ENCODE assay signal across 27 cellular contexts in the genomic region with DNA sequence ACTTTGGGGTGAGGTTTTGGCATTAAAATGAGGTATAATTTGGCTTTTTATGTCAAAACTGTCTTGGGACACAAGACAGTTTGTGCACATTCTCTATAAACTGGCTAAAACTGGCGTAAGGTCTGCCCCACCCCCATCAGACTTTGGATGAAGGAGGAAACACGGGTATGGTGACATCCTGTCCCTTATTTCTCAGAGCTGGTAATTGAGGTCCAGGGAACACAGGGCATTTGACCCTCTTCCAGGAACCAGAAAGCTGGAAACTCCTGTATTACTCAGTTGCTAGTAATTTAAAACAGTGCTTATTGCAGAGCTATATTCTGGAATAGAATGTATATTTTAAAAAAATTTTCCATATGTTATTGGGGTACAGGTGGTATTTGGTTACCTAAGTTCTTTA.
"Had no signal": no experiment of that assay in that cellular context is flagged by ENCODE, and none has a peak within 500 bp of the region (broad histone marks: within the 10 kb centered on the region; RNA-seq: fewer than 3 reads in every experiment).

No MANE protein-coding gene starts in this region.

- H3K9me3 ChIP-seq: colonic mucosa, esophagus muscularis mucosa, esophagus squamous epithelium, gastrocnemius medialis, gastroesophageal sphincter, heart left ventricle, heart right ventricle had no signal

- ATAC-seq: effector memory CD8-positive, alpha-beta T cell; esophagus mucosa; foreskin keratinocyte; gastrocnemius medialis; gastroesophageal sphincter; heart left ventricle; heart right ventricle had no signal

- DNase-seq: colonic mucosa; cortex of kidney; dermis blood vessel endothelial cell; dorsolateral prefrontal cortex; effector CD4-positive, alpha-beta T cell; effector CD8-positive, alpha-beta T cell; effector memory CD4-positive, alpha-beta T cell; effector memory CD8-positive, alpha-beta T cell; endodermal cell; erythroblast; esophagus squamous epithelium; foreskin fibroblast; foreskin keratinocyte; foreskin melanocyte; gastrocnemius medialis; glutamatergic neuron; head of caudate nucleus; heart left ventricle; heart right ventricle had no signal

- H3K4me3 Mint-ChIP-seq: dendritic cell treated with granulocyte-macrophage colony-stimulating factor and Interleukin-4, amounts not matched to agents 40 ng/mL and 50 ng/mL, for 4 days; effector memory CD8-positive, alpha-beta T cell; endodermal cell had no signal

- FAIRE-seq: endometrium, frontal cortex had no signal

- H3K4me1 ChIP-seq: colonic mucosa, esophagus muscularis mucosa, esophagus squamous epithelium, foreskin keratinocyte, gastrocnemius medialis, gastroesophageal sphincter, heart left ventricle, heart right ventricle had no signal

- H3K27ac Mint-ChIP-seq: dendritic cell treated with granulocyte-macrophage colony-stimulating factor and Interleukin-4, amounts not matched to agents 40 ng/mL and 50 ng/mL, for 4 days; effector memory CD8-positive, alpha-beta T cell; endodermal cell had no signal

- H3K4me3 ChIP-seq: colonic mucosa, coronary artery, dorsolateral prefrontal cortex, esophagus muscularis mucosa, esophagus squamous epithelium, gastrocnemius medialis, gastroesophageal sphincter, heart left ventricle, heart right ventricle had no signal

- H3K27me3 Mint-ChIP-seq: dendritic cell treated with granulocyte-macrophage colony-stimulating factor and Interleukin-4, amounts not matched to agents 40 ng/mL and 50 ng/mL, for 4 days; effector memory CD8-positive, alpha-beta T cell had no signal

- H3K27ac ChIP-seq: colonic mucosa, coronary artery, dorsolateral prefrontal cortex, epithelial cell of prostate, esophagus muscularis mucosa, esophagus squamous epithelium, foreskin keratinocyte, gastrocnemius medialis, gastroesophageal sphincter, heart left ventricle, heart right ventricle had no signal

- H3K4me1 Mint-ChIP-seq: endodermal cell had no signal

- H3K27me3 ChIP-seq: colonic mucosa, esophagus muscularis mucosa, esophagus squamous epithelium, foreskin keratinocyte, gastrocnemius medialis, gastroesophageal sphincter had no signal

- H3K36me3 ChIP-seq: colonic mucosa, esophagus muscularis mucosa, esophagus squamous epithelium, gastrocnemius medialis, gastroesophageal sphincter, heart left ventricle, heart right ventricle had no signal

- H3K9me3 Mint-ChIP-seq: dendritic cell treated with granulocyte-macrophage colony-stimulating factor and Interleukin-4, amounts not matched to agents 40 ng/mL and 50 ng/mL, for 4 days; effector memory CD8-positive, alpha-beta T cell had no signal
